ENCODE assay signal across 8 cellular contexts in the genomic region with DNA sequence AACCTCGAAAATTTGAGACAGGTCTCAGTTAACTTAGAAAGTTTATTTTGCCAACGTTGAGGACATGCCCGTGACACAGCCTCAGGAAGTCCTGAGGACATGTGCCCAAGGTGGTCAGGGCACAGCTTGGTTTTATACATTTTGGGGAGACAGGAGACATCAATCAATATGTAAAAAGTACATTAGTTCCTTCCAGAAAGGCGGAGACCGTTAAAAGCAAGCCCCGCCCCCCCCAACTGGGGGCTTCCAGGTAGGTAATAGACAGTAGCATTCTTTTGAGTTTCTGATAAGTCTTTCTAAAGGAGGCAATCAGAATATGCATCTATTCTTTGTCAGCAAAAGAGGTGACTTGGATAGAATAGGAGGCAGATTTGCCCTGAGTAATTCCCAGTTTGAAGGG. TPM values are rescaled to one million over a fixed set of nuclear protein-coding genes. Genes with fewer than 3 reads are reported as not detected.
DNase-seq lines count a peak whose midpoint lies in the region; ATAC-seq and TF ChIP-seq lines count a peak whose summit lies in the region.

No MANE protein-coding gene starts in this region.

- intact Hi-C loops in activated B cell treated with CpG ODN at 0.5 μM for 24 hours (cut with micrococcal nuclease): no loop called here
- intact Hi-C loops in left ventricle myocardium inferior (cut with micrococcal nuclease): no loop called here
- intact Hi-C loops in spleen (cut with DNase I; ENCODE audit: low total_unique reads): no loop called here

- no peaks in the 10 kb centered on the region for H3K27me3 Mint-ChIP-seq in activated B cell treated with CpG ODN at 0.5 μM for 24 hours

- peaks cover 44% of the 10 kb centered on the region for H3K4me1 ChIP-seq in left ventricle myocardium inferior
- peaks cover 0 to 53% (median 25%) of the 10 kb centered on the region in 6 donors for H3K4me1 ChIP-seq in spleen

- H3K27me3 ChIP-seq in left ventricle myocardium inferior (ENCODE audit: low read depth): no peaks in the 10 kb centered on the region
- H3K27me3 ChIP-seq in spleen (replicated peaks in 1 of 7): no peaks in the 10 kb centered on the region

- CTCF ChIA-PET in activated B cell treated with CpG ODN at 0.5 μM for 24 hours (lab: Charles Lee): interaction anchor here (1.0 to 1.3 kb wide), 2 partner anchors 13 to 1201 kb away, joined by 4 to 9 read pairs; no protein-coding TSS in a partner anchor

- ATAC-seq in GM18868 (IDR thresholded peaks at IDR 0.05; ENCODE audit: unreplicated experiment) (peak; percentile 7), HG02798 (IDR thresholded peaks at IDR 0.05; ENCODE audit: poor library complexity, unreplicated experiment) (peak; percentile 1), activated B cell treated with CpG ODN at 0.5 μM for 24 hours (ENCODE audit: low read depth) (no peak), omental fat pad (ENCODE audit: low FRiP score) (no peak)

- no peak for TF ChIP-seq CTCF in activated B cell treated with CpG ODN at 0.5 μM for 24 hours (IDR thresholded peaks at IDR 0.05)
- no peak for TF ChIP-seq CTCF in left ventricle myocardium inferior (IDR thresholded peaks at IDR 0.05; ENCODE audit: borderline replicate concordance)
- TF ChIP-seq CTCF in spleen (IDR thresholded peaks at IDR 0.05 in 8 of 11, conservative IDR thresholded peaks at IDR 0.05 in 3 of 11): no peak
- TF ChIP-seq CTCF in omental fat pad (IDR thresholded peaks at IDR 0.05): no peak

- POLR2A ChIA-PET in activated B cell treated with CpG ODN at 0.5 μM for 24 hours (lab: Charles Lee): interaction anchor here (0.9 to 1.7 kb wide), 4 partner anchors 13 to 311 kb away, joined by 3 to 9 read pairs (median 4); no protein-coding TSS in a partner anchor

- WGBS in spleen, 5 donors: 9 to 14% (median 14%) methylated on average over 6 of the region's 6 CpGs

- H3K9me3 ChIP-seq in left ventricle myocardium inferior (replicated peaks) (no peaks in the 10 kb centered on the region), spleen (no peaks in the 10 kb centered on the region)

- peak overlapping the region; percentile 92 for H3K27ac Mint-ChIP-seq in activated B cell treated with CpG ODN at 0.5 μM for 24 hours

- TF ChIP-seq POLR2A in spleen (IDR thresholded peaks at IDR 0.05): no peak

- peaks cover 26% of the 10 kb centered on the region for H3K36me3 ChIP-seq in left ventricle myocardium inferior
- peaks cover 0 to 12% (median 0%) of the 10 kb centered on the region in 6 donors for H3K36me3 ChIP-seq in spleen

- peaks cover 22% of the 10 kb centered on the region for H3K36me3 Mint-ChIP-seq in activated B cell treated with CpG ODN at 0.5 μM for 24 hours (ENCODE audit: low read depth)

- no peaks in the 10 kb centered on the region for H3K9me3 Mint-ChIP-seq in activated B cell treated with CpG ODN at 0.5 μM for 24 hours

- DNase-seq in activated B cell treated with CpG ODN at 0.5 μM for 24 hours (no peak), left ventricle myocardium inferior (no peak), spleen (no peak), GDM1 (lab: John Stamatoyannopoulos, UW) (no peak), omental fat pad (ENCODE audit: low spot score) (no peak), T1000 (lab: John Stamatoyannopoulos, UW) (no peak)

- H3K4me3 ChIP-seq in left ventricle myocardium inferior: peak overlapping the region; percentile 86
- peak overlapping the region; percentile 65 to 85 (median 78) for H3K4me3 ChIP-seq in spleen

- H3K27ac ChIP-seq in left ventricle myocardium inferior (replicated peaks) (peak overlapping the region; percentile 80), spleen (peak overlapping the region; percentile 53 to 92 (median 88))

- H3K4me3 Mint-ChIP-seq in activated B cell treated with CpG ODN at 0.5 μM for 24 hours: peak overlapping the region; percentile 95

- peaks cover 27% of the 10 kb centered on the region for H3K4me1 Mint-ChIP-seq in activated B cell treated with CpG ODN at 0.5 μM for 24 hours

RNA-seq across cellular contexts. Expression of gene MOCS2, which starts 0.6 kb away (rescaled TPM):
- total RNA-seq in activated B cell treated with CpG ODN at 0.5 μM for 24 hours (16.8 and 17.0 TPM in 2 replicates), left ventricle myocardium inferior (88.7 TPM), spleen (10 to 100 TPM; 16.8 to 44.3 (median 24.4) TPM), omental fat pad (10 to 100 TPM; 24.1 to 45.3 (median 37.6) TPM)
- 10 to 100 TPM; 32.2 to 37.3 (median 34.7) TPM for polyA plus RNA-seq in spleen

Comparison
In these comparisons a context has a peak if more than half of its experiments do, and no peak if none do; other contexts are left out.
1. ATAC-seq: peak in GM18868 (single experiment) and HG02798 (single experiment); none in activated B cell treated with CpG ODN at 0.5 μM for 24 hours (single experiment) and omental fat pad (single experiment).